Comparison of ENCODE assay signal across 18 cellular contexts in genomic region chr2:42312106-42312505, GRCh38.
"Had no signal": no experiment of that assay in that cellular context is flagged by ENCODE, and none has a peak within 500 bp of the region (broad histone marks: within the 10 kb centered on the region; RNA-seq: fewer than 3 reads in every experiment).

No MANE protein-coding gene starts in this region.

- H3K4me1 ChIP-seq: ascending aorta, breast epithelium, suprapubic skin had no signal

- H3K27ac ChIP-seq: ascending aorta, esophagus squamous epithelium, heart right ventricle, suprapubic skin, transverse colon had no signal

- H3K9me3 Mint-ChIP-seq: activated CD4-positive, alpha-beta T cell treated with anti-CD3 and anti-CD28 coated beads, Interleukin-2, amount 10 ng/mL, durations not matched to agents 24 days and 14 days; activated CD8-positive, alpha-beta T cell treated with anti-CD3 and anti-CD28 coated beads for 36 hours; activated naive CD4-positive, alpha-beta T cell treated with anti-CD3 and anti-CD28 coated beads, Interleukin-2, amount 10 ng/mL, durations not matched to agents 7 days and 5 days; naive thymus-derived CD4-positive, alpha-beta T cell; T-cell had no signal

- H3K36me3 ChIP-seq: breast epithelium had no signal

- ATAC-seq: activated CD8-positive, alpha-beta T cell treated with anti-CD3 and anti-CD28 coated beads for 36 hours; heart right ventricle; naive thymus-derived CD4-positive, alpha-beta T cell; stimulated activated naive CD8-positive, alpha-beta T cell treated with anti-CD3 and anti-CD28 coated beads, Interleukin-15, Interleukin-2, amounts not matched to agents 100 U/mL and 50 U/mL, for 24 hours; T-cell had no signal

- H3K27me3 ChIP-seq: ascending aorta, breast epithelium, esophagus squamous epithelium, heart right ventricle, suprapubic skin, transverse colon had no signal

- DNase-seq: activated CD4-positive, alpha-beta T cell treated with anti-CD3 and anti-CD28 coated beads, Interleukin-2, amount 10 ng/mL, durations not matched to agents 24 days and 14 days; activated CD4-positive, CD25-positive, alpha-beta regulatory T cell; activated CD8-positive, alpha-beta T cell treated with anti-CD3 and anti-CD28 coated beads for 36 hours; activated naive CD4-positive, alpha-beta T cell treated with anti-CD3 and anti-CD28 coated beads, Interleukin-2, amount 10 ng/mL, durations not matched to agents 7 days and 5 days; activated T-cell treated with anti-CD3 and anti-CD28 coated beads, Interleukin-2, amount 50 U/mL, for 1 hour; effector CD4-positive, alpha-beta T cell; esophagus squamous epithelium; heart right ventricle; mesendoderm; naive thymus-derived CD4-positive, alpha-beta T cell; posterior cingulate gyrus; stimulated activated naive CD8-positive, alpha-beta T cell treated with anti-CD3 and anti-CD28 coated beads, Interleukin-15, Interleukin-2, amounts not matched to agents 100 U/mL and 50 U/mL, for 24 hours; T-cell; T-helper 9 cell; transverse colon had no signal

- H3K4me3 ChIP-seq: ascending aorta, breast epithelium, esophagus squamous epithelium, heart right ventricle, suprapubic skin, transverse colon had no signal

- H3K27ac Mint-ChIP-seq: activated CD4-positive, alpha-beta T cell treated with anti-CD3 and anti-CD28 coated beads, Interleukin-2, amount 10 ng/mL, durations not matched to agents 24 days and 14 days; activated CD8-positive, alpha-beta T cell treated with anti-CD3 and anti-CD28 coated beads for 36 hours; activated naive CD4-positive, alpha-beta T cell treated with anti-CD3 and anti-CD28 coated beads, Interleukin-2, amount 10 ng/mL, durations not matched to agents 7 days and 5 days had no signal

- H3K4me3 Mint-ChIP-seq: activated CD4-positive, alpha-beta T cell treated with anti-CD3 and anti-CD28 coated beads, Interleukin-2, amount 10 ng/mL, durations not matched to agents 24 days and 14 days; activated CD8-positive, alpha-beta T cell treated with anti-CD3 and anti-CD28 coated beads for 36 hours; activated naive CD4-positive, alpha-beta T cell treated with anti-CD3 and anti-CD28 coated beads, Interleukin-2, amount 10 ng/mL, durations not matched to agents 7 days and 5 days; naive thymus-derived CD4-positive, alpha-beta T cell; T-cell had no signal

- H3K27me3 Mint-ChIP-seq: activated CD4-positive, alpha-beta T cell treated with anti-CD3 and anti-CD28 coated beads, Interleukin-2, amount 10 ng/mL, durations not matched to agents 24 days and 14 days; activated CD8-positive, alpha-beta T cell treated with anti-CD3 and anti-CD28 coated beads for 36 hours; activated naive CD4-positive, alpha-beta T cell treated with anti-CD3 and anti-CD28 coated beads, Interleukin-2, amount 10 ng/mL, durations not matched to agents 7 days and 5 days; naive thymus-derived CD4-positive, alpha-beta T cell; T-cell had no signal

- H3K9me3 ChIP-seq: ascending aorta, breast epithelium, esophagus squamous epithelium, heart right ventricle, suprapubic skin, transverse colon had no signal
